Comparison of ENCODE assay signal across 39 cellular contexts in the genomic region with DNA sequence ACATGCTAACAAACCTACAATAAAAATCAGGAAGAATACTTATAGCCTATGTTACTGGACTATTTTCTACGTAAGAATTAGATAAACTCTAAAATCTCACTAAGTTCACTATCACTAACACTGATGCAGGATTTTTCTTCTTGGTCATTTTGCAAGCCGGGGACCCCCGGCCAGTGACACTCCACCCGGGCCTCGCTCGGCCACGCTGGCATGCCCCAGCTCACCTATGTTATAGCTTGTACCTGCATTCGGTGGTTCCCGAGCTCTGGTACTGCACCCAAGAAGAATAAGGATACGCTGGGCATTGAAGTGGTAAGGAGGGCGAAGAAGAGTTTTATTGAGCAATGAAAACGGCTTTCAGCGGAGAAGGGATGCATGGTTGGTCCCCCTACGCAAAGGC.
"Had no signal": no experiment of that assay in that cellular context is flagged by ENCODE, and none has a peak within 500 bp of the region (broad histone marks: within the 10 kb centered on the region; RNA-seq: fewer than 3 reads in every experiment).

No MANE protein-coding gene starts in this region.

- FAIRE-seq: astrocyte, bronchial epithelial cell, colon had no signal

- H3K36me3 Mint-ChIP-seq: activated naive CD4-positive, alpha-beta T cell treated with anti-CD3 and anti-CD28 coated beads, Interleukin-2, amount 10 ng/mL, durations not matched to agents 7 days and 5 days; activated naive CD4-positive, alpha-beta T cell treated with anti-CD3 and anti-CD28 coated beads, Interleukin-2, amount 50 U/mL, for 24 hours; activated naive CD4-positive, alpha-beta T cell treated with anti-CD3 and anti-CD28 coated beads, Interleukin-2, amount 50 U/mL, for 72 hours; activated naive CD8-positive, alpha-beta T cell; activated naive CD8-positive, alpha-beta T cell treated with anti-CD3 and anti-CD28 coated beads for 36 hours; activated naive CD8-positive, alpha-beta T cell treated with anti-CD3 and anti-CD28 coated beads, Interleukin-2, amount 10 ng/mL, durations not matched to agents 7 days and 5 days; brain had no signal

- H3K9me3 Mint-ChIP-seq: activated naive CD4-positive, alpha-beta T cell treated with anti-CD3 and anti-CD28 coated beads for 36 hours; activated naive CD8-positive, alpha-beta T cell treated with anti-CD3 and anti-CD28 coated beads for 36 hours; activated naive CD8-positive, alpha-beta T cell treated with anti-CD3 and anti-CD28 coated beads, Interleukin-2, amount 10 ng/mL, durations not matched to agents 7 days and 5 days; activated T-cell treated with anti-CD3 and anti-CD28 coated beads, Interleukin-2, amount 50 U/mL, for 24 hours; activated T-cell treated with anti-CD3 and anti-CD28 coated beads, Interleukin-2, amount 50 U/mL, for 4 hours; activated T-helper 17 cell treated with anti-CD3 and anti-CD28 coated beads, Interleukin-2, amount 50 U/mL, for 72 hours had no signal

- H3K27me3 ChIP-seq: adrenal gland, ascending aorta, body of pancreas, brain microvascular endothelial cell, cardiac muscle cell had no signal

- H3K4me1 ChIP-seq: adrenal gland, ascending aorta, body of pancreas had no signal

- H3K4me1 Mint-ChIP-seq: activated naive CD4-positive, alpha-beta T cell treated with anti-CD3 and anti-CD28 coated beads, Interleukin-2, amount 10 ng/mL, durations not matched to agents 7 days and 5 days; activated naive CD4-positive, alpha-beta T cell treated with anti-CD3 and anti-CD28 coated beads, Interleukin-2, amount 50 U/mL, for 24 hours; activated naive CD8-positive, alpha-beta T cell treated with anti-CD3 and anti-CD28 coated beads for 36 hours; activated naive CD8-positive, alpha-beta T cell treated with anti-CD3 and anti-CD28 coated beads, Interleukin-2, amount 10 ng/mL, durations not matched to agents 7 days and 5 days; activated naive CD8-positive, alpha-beta T cell treated with anti-CD3 and anti-CD28 coated beads, Interleukin-2, amount 50 U/mL, for 24 hours; activated T-helper 17 cell treated with anti-CD3 and anti-CD28 coated beads, Interleukin-2, amount 50 U/mL, for 72 hours; central memory CD8-positive, alpha-beta T cell had no signal

- H3K27ac ChIP-seq: adrenal gland, ascending aorta, body of pancreas, brain microvascular endothelial cell, cardiac muscle cell had no signal

- H3K36me3 ChIP-seq: adrenal gland, ascending aorta, brain microvascular endothelial cell, cardiac muscle cell had no signal

- H3K27ac Mint-ChIP-seq: activated naive CD4-positive, alpha-beta T cell treated with anti-CD3 and anti-CD28 coated beads for 36 hours; activated naive CD4-positive, alpha-beta T cell treated with anti-CD3 and anti-CD28 coated beads, Interleukin-2, amount 10 ng/mL, durations not matched to agents 7 days and 5 days; activated naive CD4-positive, alpha-beta T cell treated with anti-CD3 and anti-CD28 coated beads, Interleukin-2, amount 50 U/mL, for 24 hours; activated naive CD4-positive, alpha-beta T cell treated with anti-CD3 and anti-CD28 coated beads, Interleukin-2, amount 50 U/mL, for 72 hours; activated naive CD8-positive, alpha-beta T cell; activated naive CD8-positive, alpha-beta T cell treated with anti-CD3 and anti-CD28 coated beads for 36 hours; activated naive CD8-positive, alpha-beta T cell treated with anti-CD3 and anti-CD28 coated beads, Interleukin-2, amount 10 ng/mL, durations not matched to agents 7 days and 5 days; activated naive CD8-positive, alpha-beta T cell treated with anti-CD3 and anti-CD28 coated beads, Interleukin-2, amount 50 U/mL, for 24 hours; activated T-cell treated with anti-CD3 and anti-CD28 coated beads, Interleukin-2, amount 50 U/mL, for 24 hours; activated T-cell treated with anti-CD3 and anti-CD28 coated beads, Interleukin-2, amount 50 U/mL, for 72 hours; activated T-helper 1 cell treated with anti-CD3 and anti-CD28 coated beads, Interleukin-12 subunit alpha, Interleukin-12 subunit beta, Interleukin-2, Interleukin-4 antibody, amounts not matched to agents 30 ng/mL and 10 ng/mL and 1 ng/mL, durations not matched to agents 14 hours and 24 hours and 36 hours; activated T-helper 17 cell treated with anti-CD3 and anti-CD28 coated beads, Interleukin-2, amount 50 U/mL, for 72 hours had no signal

- H3K4me3 Mint-ChIP-seq: activated naive CD4-positive, alpha-beta T cell treated with anti-CD3 and anti-CD28 coated beads for 36 hours; activated naive CD4-positive, alpha-beta T cell treated with anti-CD3 and anti-CD28 coated beads, Interleukin-2, amount 10 ng/mL, durations not matched to agents 7 days and 5 days; activated naive CD4-positive, alpha-beta T cell treated with anti-CD3 and anti-CD28 coated beads, Interleukin-2, amount 50 U/mL, for 24 hours; activated naive CD8-positive, alpha-beta T cell; activated naive CD8-positive, alpha-beta T cell treated with anti-CD3 and anti-CD28 coated beads for 36 hours; activated naive CD8-positive, alpha-beta T cell treated with anti-CD3 and anti-CD28 coated beads, Interleukin-2, amount 10 ng/mL, durations not matched to agents 7 days and 5 days; activated naive CD8-positive, alpha-beta T cell treated with anti-CD3 and anti-CD28 coated beads, Interleukin-2, amount 50 U/mL, for 24 hours; activated T-cell treated with anti-CD3 and anti-CD28 coated beads, Interleukin-2, amount 50 U/mL, for 24 hours; activated T-cell treated with anti-CD3 and anti-CD28 coated beads, Interleukin-2, amount 50 U/mL, for 4 hours; activated T-cell treated with anti-CD3 and anti-CD28 coated beads, Interleukin-2, amount 50 U/mL, for 72 hours; activated T-helper 1 cell treated with anti-CD3 and anti-CD28 coated beads, Interleukin-12 subunit alpha, Interleukin-12 subunit beta, Interleukin-2, Interleukin-4 antibody, amounts not matched to agents 30 ng/mL and 10 ng/mL and 1 ng/mL, durations not matched to agents 14 hours and 24 hours and 36 hours; activated T-helper 17 cell treated with anti-CD3 and anti-CD28 coated beads, Interleukin-2, amount 50 U/mL, for 72 hours; brain; central memory CD8-positive, alpha-beta T cell had no signal

- H3K4me3 ChIP-seq: adrenal gland, ascending aorta, body of pancreas, cardiac muscle cell had no signal

- H3K9me3 ChIP-seq: adrenal gland, ascending aorta, body of pancreas had no signal

- DNase-seq: activated effector memory CD4-positive, alpha-beta T cell treated with anti-CD3 and anti-CD28 coated beads, Interleukin-2, amount 50 U/mL, for 16 hours; activated effector memory CD4-positive, alpha-beta T cell treated with Interleukin-2 at 50 U/mL for 16 hours; activated gamma-delta T cell; activated gamma-delta T cell treated with Interleukin-2 at 50 U/mL for 16 hours; activated naive CD4-positive, alpha-beta T cell; activated naive CD4-positive, alpha-beta T cell treated with anti-CD3 and anti-CD28 coated beads for 36 hours; activated naive CD4-positive, alpha-beta T cell treated with anti-CD3 and anti-CD28 coated beads, Interleukin-2, amount 10 ng/mL, durations not matched to agents 7 days and 5 days; activated naive CD4-positive, alpha-beta T cell treated with anti-CD3 and anti-CD28 coated beads, Interleukin-2, amount 50 U/mL, for 16 hours; activated naive CD4-positive, alpha-beta T cell treated with Interleukin-2 at 50 U/mL for 16 hours; activated naive CD8-positive, alpha-beta T cell treated with anti-CD3 and anti-CD28 coated beads for 36 hours; activated naive CD8-positive, alpha-beta T cell treated with anti-CD3 and anti-CD28 coated beads, Interleukin-2, amount 10 ng/mL, durations not matched to agents 7 days and 5 days; activated naive CD8-positive, alpha-beta T cell treated with anti-CD3 and anti-CD28 coated beads, Interleukin-2, amount 50 U/mL, for 24 hours; activated T-cell treated with anti-CD3 and anti-CD28 coated beads, Interleukin-2, amount 50 U/mL, for 1 hour; activated T-cell treated with anti-CD3 and anti-CD28 coated beads, Interleukin-2, amount 50 U/mL, for 24 hours; activated T-cell treated with anti-CD3 and anti-CD28 coated beads, Interleukin-2, amount 50 U/mL, for 4 hours; activated T-cell treated with anti-CD3 and anti-CD28 coated beads, Interleukin-2, amount 50 U/mL, for 48 hours; activated T-cell treated with anti-CD3 and anti-CD28 coated beads, Interleukin-2, amount 50 U/mL, for 72 hours; adrenal gland; amniotic stem cell; amygdala; anterior cingulate cortex; aorta; body of pancreas; brain microvascular endothelial cell; caudate nucleus; central memory CD4-positive, alpha-beta T cell; cerebellar nuclear complex had no signal

- H3K27me3 Mint-ChIP-seq: activated naive CD4-positive, alpha-beta T cell treated with anti-CD3 and anti-CD28 coated beads, Interleukin-2, amount 10 ng/mL, durations not matched to agents 7 days and 5 days; activated naive CD8-positive, alpha-beta T cell; activated naive CD8-positive, alpha-beta T cell treated with anti-CD3 and anti-CD28 coated beads, Interleukin-2, amount 10 ng/mL, durations not matched to agents 7 days and 5 days; activated naive CD8-positive, alpha-beta T cell treated with anti-CD3 and anti-CD28 coated beads, Interleukin-2, amount 50 U/mL, for 24 hours; activated T-cell treated with anti-CD3 and anti-CD28 coated beads, Interleukin-2, amount 50 U/mL, for 24 hours; central memory CD8-positive, alpha-beta T cell had no signal

- ATAC-seq: activated naive CD4-positive, alpha-beta T cell treated with anti-CD3 and anti-CD28 coated beads, Interleukin-2, amount 50 U/mL, for 72 hours; activated naive CD8-positive, alpha-beta T cell treated with anti-CD3 and anti-CD28 coated beads, Interleukin-2, amount 50 U/mL, for 24 hours; activated T-cell treated with anti-CD3 and anti-CD28 coated beads, Interleukin-2, amount 50 U/mL, for 4 hours; activated T-cell treated with anti-CD3 and anti-CD28 coated beads, Interleukin-2, amount 50 U/mL, for 72 hours; activated T-helper 17 cell treated with anti-CD3 and anti-CD28 coated beads, Interleukin-2, amount 50 U/mL, for 72 hours; body of pancreas had no signal
